Comparison of ENCODE assay signal across 24 cellular contexts in genomic region chr19:21047712-21048111, GRCh38. TPM values are rescaled to one million over a fixed set of nuclear protein-coding genes. Genes with fewer than 3 reads are reported as not detected.
DNase-seq lines count a peak whose midpoint lies in the region; ATAC-seq and FAIRE-seq lines count a peak whose summit lies in the region.
"Had no signal": no experiment of that assay in that cellular context is flagged by ENCODE, and none has a peak within 500 bp of the region (broad histone marks: within the 10 kb centered on the region; RNA-seq: fewer than 3 reads in every experiment).

No MANE protein-coding gene starts in this region.

- no peak for ATAC-seq in activated CD4-positive, alpha-beta T cell treated with anti-CD3 and anti-CD28 coated beads for 36 hours
- no peak for ATAC-seq in GM18517 (IDR thresholded peaks at IDR 0.05; ENCODE audit: unreplicated experiment)
- ATAC-seq: HCT116, SK-N-SH treated with all-trans-retinoic acid at 6 μM for 48 hours had no signal

- no peak overlapping the region for H3K9ac ChIP-seq in trophoblast cell (ENCODE audit: low read length)

- no peak overlapping the region for H3K23ac ChIP-seq in trophoblast cell (ENCODE audit: low read length)

- H3K4me2 ChIP-seq in trophoblast cell (ENCODE audit: low read length), result no peak overlapping the region

- H2BK5ac ChIP-seq in trophoblast cell (ENCODE audit: low read depth, low read length, poor library complexity), result no peak overlapping the region

- no peaks in the 10 kb centered on the region for H3K79me1 ChIP-seq in trophoblast cell (ENCODE audit: low read length)

- no peak overlapping the region for H4K91ac ChIP-seq in trophoblast cell (ENCODE audit: low read depth, low read length)

- CTCF ChIA-PET in activated CD4-positive, alpha-beta T cell treated with anti-CD3 and anti-CD28 coated beads for 36 hours (lab: Charles Lee), result no interaction called here

- POLR2A ChIA-PET in activated CD4-positive, alpha-beta T cell treated with anti-CD3 and anti-CD28 coated beads for 36 hours (lab: Charles Lee), result no interaction called here

- H2AK5ac ChIP-seq in trophoblast cell (ENCODE audit: low read length), result no peak overlapping the region

- H3K4me1 Mint-ChIP-seq in activated CD4-positive, alpha-beta T cell treated with anti-CD3 and anti-CD28 coated beads for 36 hours, result peaks cover 5% of the 10 kb centered on the region

- H3K27ac ChIP-seq in trophoblast cell (ENCODE audit: low read depth, low read length), result no peak overlapping the region
- H3K27ac ChIP-seq: Peyer's patch had no signal

- H3K36me3 ChIP-seq in trophoblast cell (ENCODE audit: control insufficient read depth in 1 of 2, insufficient read depth in 2 of 2, low read length in 2 of 2), result peaks cover 12 to 15% of the 10 kb centered on the region in 2 experiments

- no peaks in the 10 kb centered on the region for H3K9me3 ChIP-seq in trophoblast cell (ENCODE audit: insufficient read depth, low read depth, low read length)

- H3K36me3 Mint-ChIP-seq in activated CD4-positive, alpha-beta T cell treated with anti-CD3 and anti-CD28 coated beads for 36 hours (ENCODE audit: low read depth), result peaks cover 76% of the 10 kb centered on the region

- no peak overlapping the region for H3K14ac ChIP-seq in trophoblast cell (ENCODE audit: low read length)

- no peaks in the 10 kb centered on the region for H3K27me3 Mint-ChIP-seq in activated CD4-positive, alpha-beta T cell treated with anti-CD3 and anti-CD28 coated beads for 36 hours
- H3K27me3 Mint-ChIP-seq: CD4-positive, alpha-beta T cell; IgD-negative memory B cell had no signal

- no peak overlapping the region for H4K12ac ChIP-seq in trophoblast cell (ENCODE audit: low read depth, low read length)

- no peaks in the 10 kb centered on the region for H3K79me2 ChIP-seq in trophoblast cell (ENCODE audit: control insufficient read depth, insufficient read depth, low read length, poor library complexity)

- no peak overlapping the region for H3K4me3 Mint-ChIP-seq in activated CD4-positive, alpha-beta T cell treated with anti-CD3 and anti-CD28 coated beads for 36 hours
- H3K4me3 Mint-ChIP-seq: CD4-positive, alpha-beta T cell had no signal

- H3K4me1 ChIP-seq in trophoblast cell (ENCODE audit: control insufficient read depth in 1 of 2, insufficient read depth in 2 of 2, low read length in 2 of 2), result no peaks in the 10 kb centered on the region
- H3K4me1 ChIP-seq: Peyer's patch had no signal

- H3K9me3 Mint-ChIP-seq in activated CD4-positive, alpha-beta T cell treated with anti-CD3 and anti-CD28 coated beads for 36 hours (ENCODE audit: low read depth), result peaks cover 52% of the 10 kb centered on the region

- H2AFZ ChIP-seq in trophoblast cell (ENCODE audit: insufficient read depth, low read length, poor library complexity), result no peak overlapping the region

- no peaks in the 10 kb centered on the region for H3K27me3 ChIP-seq in trophoblast cell (ENCODE audit: insufficient read depth, low read length)
- H3K27me3 ChIP-seq: Peyer's patch had no signal

- no peak for DNase-seq in activated CD4-positive, alpha-beta T cell treated with anti-CD3 and anti-CD28 coated beads for 36 hours
- DNase-seq in activated CD4-positive, alpha-beta T cell treated with anti-CD3 and anti-CD28 coated beads for 4 hours, result no peak
- no peak for DNase-seq in trophoblast cell
- DNase-seq in mesenteric fat pad (ENCODE audit: low spot score), result no peak
- DNase-seq in NCI-H524 (lab: John Stamatoyannopoulos, UW), result no peak
- DNase-seq: CD4-positive, alpha-beta T cell; DMS153; GDM1; NCI-H1092; NCI-H146; NCI-H2029; NCI-H2171; NCI-H345; NCI-H524 treated with DMSO at 0.1 percent for 48 hours; NCI-H82; Peyer's patch had no signal

- no peak overlapping the region for H2BK12ac ChIP-seq in trophoblast cell (ENCODE audit: low read length)

- peak overlapping the region; percentile 11 for H2BK120ac ChIP-seq in trophoblast cell (ENCODE audit: insufficient read depth, low read length, poor library complexity)

- intact Hi-C loops in activated CD4-positive, alpha-beta T cell treated with anti-CD3 and anti-CD28 coated beads for 36 hours (cut with DNase I, micrococcal nuclease), result no loop called here

- no peak overlapping the region for H4K8ac ChIP-seq in trophoblast cell (ENCODE audit: low read depth, low read length)

- no peak overlapping the region for H3K4ac ChIP-seq in trophoblast cell (ENCODE audit: low read depth, low read length)

- no peak overlapping the region for H3K4me3 ChIP-seq in trophoblast cell (ENCODE audit: low read depth, low read length)
- H3K4me3 ChIP-seq: Peyer's patch had no signal

- no CpG with 5 or more reads among the region's 2 CpGs for WGBS in trophoblast cell (ENCODE audit: extremely low coverage, insufficient coverage, insufficient read length)

- peak; percentile 8 for FAIRE-seq in G401.6 (lab: Jason Lieb, UNC)
- peak; percentile 43 for FAIRE-seq in colon (lab: Jason Lieb, UNC)
- FAIRE-seq: GM18507, H1 had no signal

- peak overlapping the region; percentile 43 for H3K27ac Mint-ChIP-seq in activated CD4-positive, alpha-beta T cell treated with anti-CD3 and anti-CD28 coated beads for 36 hours
- H3K27ac Mint-ChIP-seq: CD4-positive, alpha-beta T cell had no signal

- H3K18ac ChIP-seq in trophoblast cell (ENCODE audit: low read length), result no peak overlapping the region

RNA-seq across cellular contexts. Expression of gene ZNF430, which starts 27.3 kb away (rescaled TPM):
- total RNA-seq in activated CD4-positive, alpha-beta T cell treated with anti-CD3 and anti-CD28 coated beads for 36 hours, result 10 to 100 TPM; 14.7 to 17.1 TPM
- 10.1 and 10.9 TPM in 2 replicates for polyA plus RNA-seq in trophoblast cell (2013)
- total RNA-seq in mesenteric fat pad, result 8.1 TPM

RNA-seq across cellular contexts. Expression of gene ZNF714, which starts 34.3 kb away (rescaled TPM):
- total RNA-seq in activated CD4-positive, alpha-beta T cell treated with anti-CD3 and anti-CD28 coated beads for 36 hours, result 10 to 100 TPM; 17.4 to 20.0 TPM
- 42.2 and 42.3 TPM in 2 replicates for polyA plus RNA-seq in trophoblast cell (2013)
- 4.7 TPM for total RNA-seq in mesenteric fat pad
